Comparison of ENCODE assay signal across 15 cellular contexts in genomic region chr6:139863356-139863755, GRCh38.
"Had no signal": no experiment of that assay in that cellular context is flagged by ENCODE, and none has a peak within 500 bp of the region (broad histone marks: within the 10 kb centered on the region; RNA-seq: fewer than 3 reads in every experiment).

No MANE protein-coding gene starts in this region.

- H3K36me3 ChIP-seq: right atrium auricular region had no signal

- H3K27me3 ChIP-seq: right atrium auricular region had no signal

- H3K4me1 Mint-ChIP-seq: activated naive CD8-positive, alpha-beta T cell treated with anti-CD3 and anti-CD28 coated beads, Interleukin-2, amount 50 U/mL, for 24 hours; naive B cell had no signal

- H3K36me3 Mint-ChIP-seq: naive B cell had no signal

- FAIRE-seq: urothelium cell line had no signal

- ATAC-seq: activated CD4-positive, CD25-positive, alpha-beta regulatory T cell treated with anti-CD3 and anti-CD28 coated beads, Interleukin-2, amount 50 U/mL, for 24 hours; activated CD8-positive, alpha-beta memory T cell treated with anti-CD3 and anti-CD28 coated beads, Interleukin-2, amount 10 ng/mL, durations not matched to agents 7 days and 5 days; activated naive CD8-positive, alpha-beta T cell treated with anti-CD3 and anti-CD28 coated beads, Interleukin-2, amount 50 U/mL, for 24 hours; activated T-cell treated with anti-CD3 and anti-CD28 coated beads, Interleukin-2, amount 50 U/mL, for 4 hours; left cardiac atrium had no signal

- H3K4me3 Mint-ChIP-seq: activated CD8-positive, alpha-beta memory T cell treated with anti-CD3 and anti-CD28 coated beads, Interleukin-2, amount 10 ng/mL, durations not matched to agents 7 days and 5 days; activated naive CD8-positive, alpha-beta T cell treated with anti-CD3 and anti-CD28 coated beads, Interleukin-2, amount 50 U/mL, for 24 hours; activated T-cell treated with anti-CD3 and anti-CD28 coated beads, Interleukin-2, amount 50 U/mL, for 4 hours; naive B cell had no signal

- DNase-seq: activated CD4-positive, alpha-beta T cell treated with anti-CD3 and anti-CD28 coated beads, Interleukin-2, amount 50 U/mL, for 48 hours; activated CD8-positive, alpha-beta memory T cell treated with anti-CD3 and anti-CD28 coated beads, Interleukin-2, amount 10 ng/mL, durations not matched to agents 7 days and 5 days; activated naive CD4-positive, alpha-beta T cell treated with Interleukin-2 at 50 U/mL for 16 hours; activated naive CD8-positive, alpha-beta T cell treated with anti-CD3 and anti-CD28 coated beads, Interleukin-2, amount 50 U/mL, for 24 hours; activated T-cell treated with anti-CD3 and anti-CD28 coated beads, Interleukin-2, amount 50 U/mL, for 4 hours; central memory CD4-positive, alpha-beta T cell; left cardiac atrium; naive B cell; stimulated activated CD4-positive, alpha-beta T cell treated with anti-CD3 and anti-CD28 coated beads, Interleukin-4, amount 100 ng/mL, for 4 hours; SW 1271 had no signal

- H3K4me3 ChIP-seq: lung, right atrium auricular region, skin epidermis had no signal

- H3K27ac Mint-ChIP-seq: activated CD8-positive, alpha-beta memory T cell treated with anti-CD3 and anti-CD28 coated beads, Interleukin-2, amount 10 ng/mL, durations not matched to agents 7 days and 5 days; activated naive CD8-positive, alpha-beta T cell treated with anti-CD3 and anti-CD28 coated beads, Interleukin-2, amount 50 U/mL, for 24 hours had no signal

- H3K9me3 ChIP-seq: right atrium auricular region had no signal

- H3K27me3 Mint-ChIP-seq: naive B cell had no signal

- H3K27ac ChIP-seq: right atrium auricular region, skin epidermis had no signal

- H3K4me1 ChIP-seq: right atrium auricular region had no signal
